In genomic region chr10:18665815-18666558, GRCh38 we compare ENCODE assay signal across 17 cellular contexts. TPM values are rescaled to one million over a fixed set of nuclear protein-coding genes. Genes with fewer than 3 reads are reported as not detected.
DNase-seq lines count a peak whose midpoint lies in the region; ATAC-seq, FAIRE-seq and TF ChIP-seq lines count a peak whose summit lies in the region.
"Had no signal": no experiment of that assay in that cellular context is flagged by ENCODE, and none has a peak within 500 bp of the region (broad histone marks: within the 10 kb centered on the region; RNA-seq: fewer than 3 reads in every experiment).

No MANE protein-coding gene starts in this region.

- H3K79me2 ChIP-seq in OCI-LY7 (ENCODE audit: insufficient read depth, low read depth, low read length) = peaks cover 87% of the 10 kb centered on the region

- FAIRE-seq in A549 (lab: Jason Lieb, UNC) (no peak), GM19239 (lab: Jason Lieb, UNC) (peak; percentile 63), GM12891 (lab: Jason Lieb, UNC) (no peak)

- TF ChIP-seq RAD21 in A549 (conservative IDR thresholded peaks at IDR 0.05 in 1 of 2, IDR thresholded peaks at IDR 0.05 in 1 of 2) = no peak

- peaks cover 45% of the 10 kb centered on the region for H3K4me1 ChIP-seq in A549
- peaks cover 43% of the 10 kb centered on the region for H3K4me1 ChIP-seq in iPS-20b (ENCODE audit: insufficient read depth, low read length)
- peaks cover 16% of the 10 kb centered on the region for H3K4me1 ChIP-seq in OCI-LY7 (ENCODE audit: insufficient read depth, low read length, poor library complexity, severe bottlenecking)

- peaks cover 94% of the 10 kb centered on the region for H3K36me3 Mint-ChIP-seq in activated T-helper 17 cell treated with anti-CD3 and anti-CD28 coated beads, Interleukin-2, amount 50 U/mL, for 72 hours (ENCODE audit: low read depth)

- TF ChIP-seq POLR2A in A549 (IDR thresholded peaks at IDR 0.05; ENCODE audit: low read length) (no peak), GM12891 (IDR thresholded peaks at IDR 0.05; ENCODE audit: low read depth, low read length) (no peak)

- H3K4me2 ChIP-seq in A549 (peak overlapping the region; percentile 58), OCI-LY7 (ENCODE audit: low read length) (no peak overlapping the region)
- H3K4me2 ChIP-seq: neural progenitor cell had no signal

- H3K4me3 ChIP-seq in A549 (no peak overlapping the region), iPS-20b (ENCODE audit: low read length) (peak overlapping the region; percentile 43), OCI-LY7 (ENCODE audit: low read depth, low read length, poor library complexity, severe bottlenecking) (no peak overlapping the region)
- H3K4me3 ChIP-seq: coronary artery, lung, neural progenitor cell, skin epidermis, vagina had no signal

- BruUV-seq in OCI-LY7 (replicated peaks; lab: Mats Ljungman, UMichigan) = no TSS peak

- H3K27ac ChIP-seq in A549 (peak overlapping the region in 1 of 2 experiments; percentile 44; a peak in 2 of 6 replicates), iPS-20b (ENCODE audit: low read length) (peak overlapping the region; percentile 83), OCI-LY7 (ENCODE audit: low read depth, low read length, poor library complexity, severe bottlenecking) (no peak overlapping the region)
- H3K27ac ChIP-seq: coronary artery, neural progenitor cell, skin epidermis, vagina had no signal

- no peak overlapping the region for H2AFZ ChIP-seq in OCI-LY7 (ENCODE audit: low read length)
- H2AFZ ChIP-seq: neural progenitor cell had no signal

- H3K4me1 Mint-ChIP-seq in activated T-helper 17 cell treated with anti-CD3 and anti-CD28 coated beads, Interleukin-2, amount 50 U/mL, for 72 hours = peaks cover 31% of the 10 kb centered on the region

- no peaks in the 10 kb centered on the region for H3K27me3 ChIP-seq in iPS-20b (ENCODE audit: insufficient read depth, low read length)
- H3K27me3 ChIP-seq: neural progenitor cell, vagina had no signal

- intact Hi-C loops in OCI-LY7 (cut with micrococcal nuclease; ENCODE audit: unreplicated experiment) = no loop called here

- H3K9me3 Mint-ChIP-seq in activated T-helper 17 cell treated with anti-CD3 and anti-CD28 coated beads, Interleukin-2, amount 50 U/mL, for 72 hours = no peaks in the 10 kb centered on the region
- H3K9me3 Mint-ChIP-seq: stimulated activated naive CD8-positive, alpha-beta T cell treated with anti-CD3 and anti-CD28 coated beads, Interleukin-15, Interleukin-2, amounts not matched to agents 100 ng/mL and 50 ng/mL, for 24 hours had no signal

- peak overlapping the region; percentile 6 for H3K4me3 Mint-ChIP-seq in activated T-helper 17 cell treated with anti-CD3 and anti-CD28 coated beads, Interleukin-2, amount 50 U/mL, for 72 hours
- H3K4me3 Mint-ChIP-seq: neural progenitor cell; stimulated activated naive CD8-positive, alpha-beta T cell treated with anti-CD3 and anti-CD28 coated beads, Interleukin-15, Interleukin-2, amounts not matched to agents 100 ng/mL and 50 ng/mL, for 24 hours had no signal

- H3K9me3 ChIP-seq in A549 = no peaks in the 10 kb centered on the region
- no peaks in the 10 kb centered on the region for H3K9me3 ChIP-seq in iPS-20b (ENCODE audit: insufficient read depth, low read depth, low read length)
- H3K9me3 ChIP-seq in OCI-LY7 (ENCODE audit: low read length) = no peaks in the 10 kb centered on the region
- H3K9me3 ChIP-seq: vagina had no signal

- CTCF ChIA-PET in A549 (lab: Yijun Ruan, JAX) (interaction anchor here (1.3 kb wide), 1 partner anchor 11 kb away, joined by 3 read pairs; no protein-coding TSS in a partner anchor), OCI-LY7 (lab: Charles Lee; ENCODE audit: unreplicated experiment) (no interaction called here)

- POLR2A ChIA-PET in A549 (lab: Yijun Ruan, JAX) (interaction anchor here (0.6 kb wide), 1 partner anchor 38 kb away, joined by 4 read pairs; no protein-coding TSS in a partner anchor), OCI-LY7 (lab: Charles Lee) (interaction anchor here (0.6 to 2.8 kb wide), 6 partner anchors 10 to 414 kb away, joined by 3 to 19 read pairs (median 4); no protein-coding TSS in a partner anchor)

- H3K9ac ChIP-seq in iPS-20b (ENCODE audit: low read depth, low read length) = peak overlapping the region; percentile 37; the same call in 1 of the 2 replicates
- H3K9ac ChIP-seq: neural progenitor cell had no signal

- H3K9me2 ChIP-seq in OCI-LY7 (ENCODE audit: insufficient read depth, low read length) = no peaks in the 10 kb centered on the region

- ATAC-seq in A549 (peak in 1 of 2 experiments; percentile 57; a peak in 3 of 6 replicates), HG03139 (IDR thresholded peaks at IDR 0.05; ENCODE audit: unreplicated experiment) (no peak)
- no peak for ATAC-seq in activated T-helper 17 cell treated with anti-CD3 and anti-CD28 coated beads, Interleukin-2, amount 50 U/mL, for 72 hours (replicated peaks)

- H3K27ac Mint-ChIP-seq in activated T-helper 17 cell treated with anti-CD3 and anti-CD28 coated beads, Interleukin-2, amount 50 U/mL, for 72 hours = no peak overlapping the region
- H3K27ac Mint-ChIP-seq: neural progenitor cell; stimulated activated naive CD8-positive, alpha-beta T cell treated with anti-CD3 and anti-CD28 coated beads, Interleukin-15, Interleukin-2, amounts not matched to agents 100 ng/mL and 50 ng/mL, for 24 hours had no signal

- TF ChIP-seq EP300 in A549 (IDR thresholded peaks at IDR 0.05) = no peak

- peaks cover 18% of the 10 kb centered on the region for H4K20me1 ChIP-seq in OCI-LY7 (ENCODE audit: insufficient read depth, low read length)

- H3K36me3 ChIP-seq in iPS-20b (ENCODE audit: insufficient read depth, low read depth, low read length) = peaks cover 28% of the 10 kb centered on the region
- peaks cover 83% of the 10 kb centered on the region for H3K36me3 ChIP-seq in OCI-LY7 (ENCODE audit: insufficient read depth, low read length)
- H3K36me3 ChIP-seq: neural progenitor cell had no signal

- TF ChIP-seq CTCF in A549 (IDR thresholded peaks at IDR 0.05) (no peak), OCI-LY7 (conservative IDR thresholded peaks at IDR 0.05; ENCODE audit: low read length) (no peak)

- DNase-seq in A549 (ENCODE audit: low read depth in 1 of 2, low spot score in 1 of 2) = no peak
- no peak for DNase-seq in GM19239 (ENCODE audit: insufficient read length, low spot score)
- DNase-seq in OCI-LY7 (ENCODE audit: low spot score) = no peak
- no peak for DNase-seq in GM12891 (ENCODE audit: insufficient read length, low spot score)
- no peak for DNase-seq in NCI-H345 (lab: John Stamatoyannopoulos, UW)
- DNase-seq: activated CD4-positive, alpha-beta T cell treated with anti-CD3 and anti-CD28 coated beads, Interleukin-2, amount 50 U/mL, for 4 hours; NCI-H774; Right ventricle myocardium superior had no signal

- WGBS in A549 (ENCODE audit: missing lambda C conversion rate) = 16% methylated on average over 3 of the region's 3 CpGs

- no peaks in the 10 kb centered on the region for H3K27me3 Mint-ChIP-seq in activated T-helper 17 cell treated with anti-CD3 and anti-CD28 coated beads, Interleukin-2, amount 50 U/mL, for 72 hours
- H3K27me3 Mint-ChIP-seq: stimulated activated naive CD8-positive, alpha-beta T cell treated with anti-CD3 and anti-CD28 coated beads, Interleukin-15, Interleukin-2, amounts not matched to agents 100 ng/mL and 50 ng/mL, for 24 hours had no signal

TF ChIP-seq in A549, 52 proteins besides CTCF, POLR2A, EP300 and RAD21:
- TF ChIP-seq FOSL2 (IDR thresholded peaks at IDR 0.05) (no peak), FOSL2 (CRISPR knock-in tag; IDR thresholded peaks at IDR 0.05) (0 out of 2 replicates have a peak, but pooled peaks have one; percentile 6), MAZ (IDR thresholded peaks at IDR 0.05; ENCODE audit: borderline replicate concordance, low read depth, low read length) (no peak)

TF ChIP-seq in GM12891, 5 proteins besides CTCF, POLR2A, EP300 and RAD21:
- TF ChIP-seq TAF1 (IDR thresholded peaks at IDR 0.05; ENCODE audit: low read depth, low read length) (no peak), POLR2AphosphoS5 (IDR thresholded peaks at IDR 0.05; ENCODE audit: low read depth, low read length) (no peak), POU2F2 (IDR thresholded peaks at IDR 0.05; ENCODE audit: low read depth, low read length) (no peak), SPI1 (IDR thresholded peaks at IDR 0.05; ENCODE audit: low read depth, low read length) (no peak), PAX5 (IDR thresholded peaks at IDR 0.05; ENCODE audit: insufficient read depth, low read length, severe bottlenecking) (no peak)

RNA-seq across cellular contexts. Expression of gene ARL5B, which starts 6.8 kb away (rescaled TPM):
- 16.0 and 24.5 TPM in 2 replicates for polyA plus RNA-seq in A549 (2011; rRNA removed)
- 2.0 and 2.5 TPM in 2 replicates for polyA plus RNA-seq in A549 (2012; cell fraction: cytosol; rRNA removed)
- 2.7 and 5.1 TPM in 2 replicates for polyA plus RNA-seq in A549 (2012; cell fraction: nucleus; rRNA removed)
- 8.0 to 8.8 TPM (median 8.1 TPM) in 3 replicates for polyA plus RNA-seq in A549 (2017; fragmentation: RNase III; extraction: RNeasy Plus Mini Kit Qiagen cat#74134 plus additional on column Dnase treatment)
- 7.9 and 8.1 TPM in 2 replicates for polyA minus RNA-seq in A549 (2011; rRNA and poly(A)+ RNA removed)
- 10 to 100 TPM in 1 of 2 donors, 1 to 10 TPM in 1; 8.9 to 24.8 TPM for total RNA-seq in activated T-helper 17 cell treated with anti-CD3 and anti-CD28 coated beads, Interleukin-2, amount 50 U/mL, for 72 hours
- total RNA-seq in OCI-LY7 (2014; rRNA removed; shearing (Covaris generic)) = 9.9 and 11.5 TPM in 2 replicates
- 17.5 and 20.0 TPM in 2 replicates for total RNA-seq in OCI-LY7 (2022)
- polyA plus RNA-seq in GM12891 (2012; ENCODE audit: low read depth, missing spikeins) = 7.3 TPM

RNA-seq across cellular contexts. Expression of gene NSUN6, which starts 14.6 kb away (rescaled TPM):
- polyA plus RNA-seq in A549 (2011; rRNA removed) = 11.7 and 14.7 TPM in 2 replicates
- polyA plus RNA-seq in A549 (2012; cell fraction: cytosol; rRNA removed) = 2.9 and 3.0 TPM in 2 replicates
- 2.6 and 5.7 TPM in 2 replicates for polyA plus RNA-seq in A549 (2012; cell fraction: nucleus; rRNA removed)
- polyA plus RNA-seq in A549 (2017; fragmentation: RNase III; extraction: RNeasy Plus Mini Kit Qiagen cat#74134 plus additional on column Dnase treatment) = 6.3 to 6.5 TPM (median 6.5 TPM) in 3 replicates
- polyA minus RNA-seq in A549 (2011; rRNA and poly(A)+ RNA removed) = 9.0 and 12.6 TPM in 2 replicates
- total RNA-seq in activated T-helper 17 cell treated with anti-CD3 and anti-CD28 coated beads, Interleukin-2, amount 50 U/mL, for 72 hours = 10 to 100 TPM; 16.5 to 25.4 TPM
- 20.0 and 23.2 TPM in 2 replicates for total RNA-seq in OCI-LY7 (2014; rRNA removed; shearing (Covaris generic))
- 27.2 and 36.0 TPM in 2 replicates for total RNA-seq in OCI-LY7 (2022)
- polyA plus RNA-seq in GM12891 (2012; ENCODE audit: low read depth, missing spikeins) = 6.5 TPM
